ENCODE assay signal across 19 cellular contexts in the genomic region with DNA sequence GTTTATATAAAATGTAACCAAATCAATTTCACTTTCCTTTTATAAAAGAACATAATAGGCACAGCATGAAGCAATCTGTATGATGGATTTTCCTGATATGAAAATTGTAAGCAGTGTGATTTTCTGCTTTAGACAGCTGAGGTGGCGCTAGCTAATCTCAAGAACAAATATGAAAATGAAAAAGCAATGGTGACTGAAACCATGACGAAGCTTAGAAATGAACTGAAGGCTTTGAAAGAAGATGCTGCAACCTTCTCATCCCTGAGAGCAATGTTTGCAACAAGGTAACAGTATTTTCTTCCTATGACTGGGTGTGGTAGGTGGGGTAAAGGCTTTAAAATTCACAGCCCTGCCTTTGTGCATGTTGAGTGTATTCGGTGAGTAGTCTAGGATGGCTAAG.
DNase-seq lines count a peak whose midpoint lies in the region; ATAC-seq, FAIRE-seq and TF ChIP-seq lines count a peak whose summit lies in the region.
"Had no signal": no experiment of that assay in that cellular context is flagged by ENCODE, and none has a peak within 500 bp of the region (broad histone marks: within the 10 kb centered on the region; RNA-seq: fewer than 3 reads in every experiment).

No MANE protein-coding gene starts in this region.

- POLR2A ChIA-PET in GM10248 (lab: Yijun Ruan, JAX) (no interaction called here), WTC11 (lab: Charles Lee) (no interaction called here)

- H3K9ac ChIP-seq in OCI-LY3 (ENCODE audit: low read length) = no peak overlapping the region

- no peak for TF ChIP-seq CTCF in GM10248 (IDR thresholded peaks at IDR 0.05; ENCODE audit: control extremely low read depth, extremely low read depth, low read depth, missing control alignments)
- peak; percentile 29; the same call in 1 of the 2 replicates for TF ChIP-seq CTCF in OCI-LY3 (IDR thresholded peaks at IDR 0.05; ENCODE audit: low read depth, low read length)
- no peak for TF ChIP-seq CTCF in WTC11 (IDR thresholded peaks at IDR 0.05)
- TF ChIP-seq CTCF in esophagus muscularis mucosa (IDR thresholded peaks at IDR 0.05) = no peak

- TF ChIP-seq EP300 in esophagus muscularis mucosa (IDR thresholded peaks at IDR 0.05) = no peak

- CTCF ChIA-PET in GM10248 (lab: Yijun Ruan, JAX) (interaction anchor here (1.2 to 2.0 kb wide), 2 partner anchors 11 to 421 kb away, joined by 3 to 5 read pairs; a partner anchor contains a TSS), WTC11 (lab: Charles Lee) (interaction anchor here (1.4 kb wide), 1 partner anchor 10 kb away, joined by 3 read pairs; no protein-coding TSS in a partner anchor)

- DNase-seq in GM10248 (ENCODE audit: extremely low spot score) (peak; percentile 21), GM18507 (ENCODE audit: extremely low spot score, insufficient read length, low read depth) (no peak), WTC11 (ENCODE audit: low spot score) (no peak), esophagus muscularis mucosa (ENCODE audit: extremely low spot score) (no peak)
- DNase-seq in stimulated activated CD8-positive, alpha-beta memory T cell treated with anti-CD3 and anti-CD28 coated beads, Interleukin-4, amount 100 ng/mL, for 48 hours = no peak
- DNase-seq: activated naive CD8-positive, alpha-beta T cell treated with anti-CD3 and anti-CD28 coated beads, Interleukin-2, amount 10 ng/mL, durations not matched to agents 7 days and 5 days; activated T-cell treated with anti-CD3 and anti-CD28 coated beads, Interleukin-2, amount 50 U/mL, for 1 hour; KG1; NCI-H1092 treated with DMSO at 0.1 percent for 48 hours; NCI-H69; PC-3; posterior cingulate gyrus; substantia nigra had no signal

- H2AFZ ChIP-seq in OCI-LY3 (ENCODE audit: low read depth, low read length) = no peak overlapping the region
- H2AFZ ChIP-seq: GM23338 had no signal

- H3K27me3 ChIP-seq in OCI-LY3 (ENCODE audit: low read depth, low read length) = no peaks in the 10 kb centered on the region
- H3K27me3 ChIP-seq in esophagus muscularis mucosa = no peaks in the 10 kb centered on the region

- H3K4me3 ChIP-seq in OCI-LY3 (ENCODE audit: low read length) (peak overlapping the region; percentile 47), esophagus muscularis mucosa (no peak overlapping the region)
- H3K4me3 ChIP-seq: GM23338 had no signal

- no peak overlapping the region; the same call in 1 of the 2 replicates for H3K27ac Mint-ChIP-seq in WTC11
- H3K27ac Mint-ChIP-seq: activated naive CD8-positive, alpha-beta T cell treated with anti-CD3 and anti-CD28 coated beads, Interleukin-2, amount 10 ng/mL, durations not matched to agents 7 days and 5 days; GM23338 had no signal

- H3K36me3 Mint-ChIP-seq in WTC11 = peaks cover 19% of the 10 kb centered on the region
- H3K36me3 Mint-ChIP-seq: activated naive CD8-positive, alpha-beta T cell treated with anti-CD3 and anti-CD28 coated beads, Interleukin-2, amount 10 ng/mL, durations not matched to agents 7 days and 5 days had no signal

- H4K20me1 ChIP-seq in OCI-LY3 (ENCODE audit: insufficient read depth, low read length) = no peaks in the 10 kb centered on the region

- H3K9me3 Mint-ChIP-seq in WTC11 = no peaks in the 10 kb centered on the region
- H3K9me3 Mint-ChIP-seq: activated naive CD8-positive, alpha-beta T cell treated with anti-CD3 and anti-CD28 coated beads, Interleukin-2, amount 10 ng/mL, durations not matched to agents 7 days and 5 days; GM23338 had no signal

- no peaks in the 10 kb centered on the region for H3K9me3 ChIP-seq in OCI-LY3 (ENCODE audit: insufficient read depth, low read length)
- H3K9me3 ChIP-seq in esophagus muscularis mucosa = no peaks in the 10 kb centered on the region

- no peaks in the 10 kb centered on the region for H3K27me3 Mint-ChIP-seq in WTC11 (ENCODE audit: low read depth)
- H3K27me3 Mint-ChIP-seq: activated naive CD8-positive, alpha-beta T cell treated with anti-CD3 and anti-CD28 coated beads, Interleukin-2, amount 10 ng/mL, durations not matched to agents 7 days and 5 days had no signal

- intact Hi-C loops in esophagus muscularis mucosa (cut with DNase I) = no loop called here

- peak; percentile 70 for FAIRE-seq in GM18507 (lab: Jason Lieb, UNC)
- FAIRE-seq: bronchial epithelial cell had no signal

- H3K4me1 ChIP-seq in OCI-LY3 (ENCODE audit: low read length) (peaks cover 12% of the 10 kb centered on the region), esophagus muscularis mucosa (no peaks in the 10 kb centered on the region)

- H3K36me3 ChIP-seq in OCI-LY3 (replicated peaks; ENCODE audit: low read depth, low read length) = no peaks in the 10 kb centered on the region
- peaks cover 0 to 24% (median 13%) of the 10 kb centered on the region in 4 donors for H3K36me3 ChIP-seq in esophagus muscularis mucosa

- H3K4me2 ChIP-seq in OCI-LY3 (ENCODE audit: low read length) = peak overlapping the region; percentile 65
- H3K4me2 ChIP-seq: GM23338 had no signal

- ATAC-seq in GM21723 (IDR thresholded peaks at IDR 0.05; ENCODE audit: unreplicated experiment) (peak; percentile 67), WTC11 (no peak), GM21576 (IDR thresholded peaks at IDR 0.05; ENCODE audit: unreplicated experiment) (no peak)
- ATAC-seq: esophagus mucosa, GM23338, PC-3 had no signal

- TF ChIP-seq POLR2A in esophagus muscularis mucosa (IDR thresholded peaks at IDR 0.05; ENCODE audit: low read depth) = no peak

- H3K4me3 Mint-ChIP-seq in WTC11 = no peak overlapping the region
- H3K4me3 Mint-ChIP-seq: activated naive CD8-positive, alpha-beta T cell treated with anti-CD3 and anti-CD28 coated beads, Interleukin-2, amount 10 ng/mL, durations not matched to agents 7 days and 5 days; GM23338 had no signal

- 98% methylated on average over 3 of the region's 3 CpGs for WGBS in esophagus muscularis mucosa

- H3K4me1 Mint-ChIP-seq in WTC11 = peaks cover 16% of the 10 kb centered on the region

- H3K27ac ChIP-seq in OCI-LY3 (ENCODE audit: low read length) (no peak overlapping the region), esophagus muscularis mucosa (replicated peaks in 1 of 4) (no peak overlapping the region)

- H3K79me2 ChIP-seq in OCI-LY3 (ENCODE audit: low read length) = no peaks in the 10 kb centered on the region

TF ChIP-seq in WTC11, 78 proteins besides CTCF, POLR2A, EP300 and RAD21 (continues in another document):
- TF ChIP-seq, protein P1, sequence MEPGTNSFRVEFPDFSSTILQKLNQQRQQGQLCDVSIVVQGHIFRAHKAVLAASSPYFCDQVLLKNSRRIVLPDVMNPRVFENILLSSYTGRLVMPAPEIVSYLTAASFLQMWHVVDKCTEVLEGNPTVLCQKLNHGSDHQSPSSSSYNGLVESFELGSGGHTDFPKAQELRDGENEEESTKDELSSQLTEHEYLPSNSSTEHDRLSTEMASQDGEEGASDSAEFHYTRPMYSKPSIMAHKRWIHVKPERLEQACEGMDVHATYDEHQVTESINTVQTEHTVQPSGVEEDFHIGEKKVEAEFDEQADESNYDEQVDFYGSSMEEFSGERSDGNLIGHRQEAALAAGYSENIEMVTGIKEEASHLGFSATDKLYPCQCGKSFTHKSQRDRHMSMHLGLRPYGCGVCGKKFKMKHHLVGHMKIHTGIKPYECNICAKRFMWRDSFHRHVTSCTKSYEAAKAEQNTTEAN (CRISPR knock-in tag; IDR thresholded peaks at IDR 0.05) = no peak
- TF ChIP-seq FOXJ3 (CRISPR knock-in tag; IDR thresholded peaks at IDR 0.05; ENCODE audit: borderline replicate concordance) = no peak
- TF ChIP-seq MXD4 (CRISPR knock-in tag; IDR thresholded peaks at IDR 0.05; ENCODE audit: borderline replicate concordance) = no peak
- TF ChIP-seq ZNF416 (CRISPR knock-in tag; IDR thresholded peaks at IDR 0.05) = no peak
- TF ChIP-seq, protein P2, sequence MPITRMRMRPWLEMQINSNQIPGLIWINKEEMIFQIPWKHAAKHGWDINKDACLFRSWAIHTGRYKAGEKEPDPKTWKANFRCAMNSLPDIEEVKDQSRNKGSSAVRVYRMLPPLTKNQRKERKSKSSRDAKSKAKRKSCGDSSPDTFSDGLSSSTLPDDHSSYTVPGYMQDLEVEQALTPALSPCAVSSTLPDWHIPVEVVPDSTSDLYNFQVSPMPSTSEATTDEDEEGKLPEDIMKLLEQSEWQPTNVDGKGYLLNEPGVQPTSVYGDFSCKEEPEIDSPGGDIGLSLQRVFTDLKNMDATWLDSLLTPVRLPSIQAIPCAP (CRISPR knock-in tag; IDR thresholded peaks at IDR 0.05) = no peak
- TF ChIP-seq GRHL2 (CRISPR knock-in tag; IDR thresholded peaks at IDR 0.05; ENCODE audit: insufficient replicate concordance, severe bottlenecking) = no peak
- TF ChIP-seq, protein P3, sequence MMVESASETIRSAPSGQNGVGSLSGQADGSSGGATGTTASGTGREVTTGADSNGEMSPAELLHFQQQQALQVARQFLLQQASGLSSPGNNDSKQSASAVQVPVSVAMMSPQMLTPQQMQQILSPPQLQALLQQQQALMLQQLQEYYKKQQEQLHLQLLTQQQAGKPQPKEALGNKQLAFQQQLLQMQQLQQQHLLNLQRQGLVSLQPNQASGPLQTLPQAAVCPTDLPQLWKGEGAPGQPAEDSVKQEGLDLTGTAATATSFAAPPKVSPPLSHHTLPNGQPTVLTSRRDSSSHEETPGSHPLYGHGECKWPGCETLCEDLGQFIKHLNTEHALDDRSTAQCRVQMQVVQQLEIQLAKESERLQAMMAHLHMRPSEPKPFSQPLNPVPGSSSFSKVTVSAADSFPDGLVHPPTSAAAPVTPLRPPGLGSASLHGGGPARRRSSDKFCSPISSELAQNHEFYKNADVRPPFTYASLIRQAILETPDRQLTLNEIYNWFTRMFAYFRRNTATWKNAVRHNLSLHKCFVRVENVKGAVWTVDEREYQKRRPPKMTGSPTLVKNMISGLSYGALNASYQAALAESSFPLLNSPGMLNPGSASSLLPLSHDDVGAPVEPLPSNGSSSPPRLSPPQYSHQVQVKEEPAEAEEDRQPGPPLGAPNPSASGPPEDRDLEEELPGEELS (CRISPR knock-in tag; IDR thresholded peaks at IDR 0.05) = no peak
- no peak for TF ChIP-seq ZNF263 (CRISPR knock-in tag; IDR thresholded peaks at IDR 0.05; ENCODE audit: low read depth)
- TF ChIP-seq, protein P4, sequence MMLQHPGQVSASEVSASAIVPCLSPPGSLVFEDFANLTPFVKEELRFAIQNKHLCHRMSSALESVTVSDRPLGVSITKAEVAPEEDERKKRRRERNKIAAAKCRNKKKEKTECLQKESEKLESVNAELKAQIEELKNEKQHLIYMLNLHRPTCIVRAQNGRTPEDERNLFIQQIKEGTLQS (CRISPR knock-in tag; conservative IDR thresholded peaks at IDR 0.05) = no peak
- TF ChIP-seq, protein P5, sequence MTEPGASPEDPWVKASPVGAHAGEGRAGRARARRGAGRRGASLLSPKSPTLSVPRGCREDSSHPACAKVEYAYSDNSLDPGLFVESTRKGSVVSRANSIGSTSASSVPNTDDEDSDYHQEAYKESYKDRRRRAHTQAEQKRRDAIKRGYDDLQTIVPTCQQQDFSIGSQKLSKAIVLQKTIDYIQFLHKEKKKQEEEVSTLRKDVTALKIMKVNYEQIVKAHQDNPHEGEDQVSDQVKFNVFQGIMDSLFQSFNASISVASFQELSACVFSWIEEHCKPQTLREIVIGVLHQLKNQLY (CRISPR knock-in tag; IDR thresholded peaks at IDR 0.05) = no peak
